In the genomic region with DNA sequence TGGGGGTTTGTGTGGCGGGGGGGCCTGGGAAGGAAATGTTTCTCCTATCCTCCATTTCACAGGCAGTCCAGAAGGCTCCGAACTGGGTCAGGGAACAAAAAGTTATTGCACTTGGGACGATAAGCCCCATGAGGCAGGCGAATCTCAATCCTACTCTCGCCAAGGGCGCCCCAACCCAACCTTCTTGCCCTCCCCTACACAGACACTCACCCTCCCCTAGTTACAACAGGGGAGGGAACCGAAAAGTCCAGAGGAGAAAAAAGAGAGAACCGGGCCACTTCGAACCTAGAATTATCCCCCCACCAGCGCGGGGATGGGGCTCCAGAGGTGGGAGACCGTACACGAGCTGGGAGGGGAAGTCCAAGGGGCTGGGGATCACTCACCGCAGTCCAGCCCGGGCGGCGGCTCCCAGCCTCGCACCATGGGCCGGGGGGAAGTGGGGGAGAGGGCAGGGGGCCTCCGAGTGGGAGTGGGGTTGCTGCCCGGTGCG, we compare ENCODE assay signal across 9 cellular contexts. TPM values are rescaled to one million over a fixed set of nuclear protein-coding genes. Genes with fewer than 3 reads are reported as not detected.
DNase-seq lines count a peak whose midpoint lies in the region; ATAC-seq lines count a peak whose summit lies in the region.
"Had no signal": no experiment of that assay in that cellular context is flagged by ENCODE, and none has a peak within 500 bp of the region (broad histone marks: within the 10 kb centered on the region; RNA-seq: fewer than 3 reads in every experiment).

No MANE protein-coding gene starts in this region.

- peaks cover 0 to 21% (median 0%) of the 10 kb centered on the region in 11 experiments; a peak in 3 of 22 replicates for H3K36me3 ChIP-seq in BLaER1 treated with 17β-estradiol and CSF1 and Interleukin-3, amounts not matched to agents 10 nM and 100 nM
- H3K36me3 ChIP-seq in skeletal muscle tissue (ENCODE audit: control insufficient read depth in 3 of 3, insufficient read depth in 3 of 3, low read length in 3 of 3) = peaks cover 2 to 6% (median 2%) of the 10 kb centered on the region in 3 donors

- H3K9ac ChIP-seq in BLaER1 treated with 17β-estradiol and CSF1 and Interleukin-3, amounts not matched to agents 10 nM and 100 nM = peak overlapping the region; percentile 78 to 93 (median 89)
- H3K9ac ChIP-seq in skeletal muscle tissue (ENCODE audit: low read depth in 1 of 3, low read length in 3 of 3) = peak overlapping the region; percentile 94 to 96 (median 95)

- peak overlapping the region; percentile 75 to 92 (median 87) for H3K4me3 ChIP-seq in BLaER1 treated with 17β-estradiol and CSF1 and Interleukin-3, amounts not matched to agents 10 nM and 100 nM
- peak overlapping the region; percentile 86 to 88 (median 87) for H3K4me3 ChIP-seq in skeletal muscle tissue (ENCODE audit: low read length in 3 of 3)

- H3K4me2 ChIP-seq in BLaER1 treated with 17β-estradiol and CSF1 and Interleukin-3, amounts not matched to agents 10 nM and 100 nM = peak overlapping the region; percentile 79 to 97 (median 86)

- H3K36me3 Mint-ChIP-seq in activated naive CD4-positive, alpha-beta T cell treated with anti-CD3 and anti-CD28 coated beads, Interleukin-2, amount 50 U/mL, for 72 hours = peaks cover 0 to 7% of the 10 kb centered on the region in 2 donors

- peaks cover 0 to 19% (median 0%) of the 10 kb centered on the region in 11 experiments; a peak in 4 of 22 replicates for H4K20me1 ChIP-seq in BLaER1 treated with 17β-estradiol and CSF1 and Interleukin-3, amounts not matched to agents 10 nM and 100 nM

- H3K27ac ChIP-seq in BLaER1 treated with 17β-estradiol and CSF1 and Interleukin-3, amounts not matched to agents 10 nM and 100 nM = peak overlapping the region; percentile 63 to 87 (median 79)
- peak overlapping the region; percentile 97 for H3K27ac ChIP-seq in skeletal muscle tissue (ENCODE audit: low read depth, low read length)

- DNase-seq in activated naive CD4-positive, alpha-beta T cell treated with anti-CD3 and anti-CD28 coated beads, Interleukin-2, amount 50 U/mL, for 72 hours (ENCODE audit: low spot score in 2 of 2) = no peak
- DNase-seq in hepatic stellate cell (ENCODE audit: low spot score) = peak; percentile 38
- no peak for DNase-seq in OCI-M2 (lab: John Stamatoyannopoulos, UW; ENCODE audit: unreplicated experiment)
- no peak for DNase-seq in NCI-H2196 treated with DMSO at 0.1 percent for 48 hours (lab: John Stamatoyannopoulos, UW; ENCODE audit: unreplicated experiment)

- H3K27ac Mint-ChIP-seq in activated naive CD4-positive, alpha-beta T cell treated with anti-CD3 and anti-CD28 coated beads, Interleukin-2, amount 50 U/mL, for 72 hours = peak overlapping the region; percentile 89

- ATAC-seq in GM19397 (IDR thresholded peaks at IDR 0.05; ENCODE audit: unreplicated experiment) (peak; percentile 24), HG03457 (IDR thresholded peaks at IDR 0.05; ENCODE audit: unreplicated experiment) (peak; percentile 7)
- ATAC-seq in activated naive CD4-positive, alpha-beta T cell treated with anti-CD3 and anti-CD28 coated beads, Interleukin-2, amount 50 U/mL, for 72 hours = peak; percentile 30 to 39

- no peaks in the 10 kb centered on the region for H3K27me3 ChIP-seq in BLaER1 treated with 17β-estradiol and CSF1 and Interleukin-3, amounts not matched to agents 10 nM and 100 nM
- no peaks in the 10 kb centered on the region for H3K27me3 ChIP-seq in skeletal muscle tissue (ENCODE audit: control insufficient read depth in 3 of 3, insufficient read depth in 3 of 3, low read length in 3 of 3)

- peaks cover 24 to 45% (median 30%) of the 10 kb centered on the region in 10 experiments for H3K4me1 ChIP-seq in BLaER1 treated with 17β-estradiol and CSF1 and Interleukin-3, amounts not matched to agents 10 nM and 100 nM
- peaks cover 13 to 17% (median 17%) of the 10 kb centered on the region in 3 donors for H3K4me1 ChIP-seq in skeletal muscle tissue (ENCODE audit: control insufficient read depth in 3 of 3, insufficient read depth in 3 of 3, low read length in 3 of 3)

- no peaks in the 10 kb centered on the region for H3K9me3 ChIP-seq in BLaER1 treated with 17β-estradiol and CSF1 and Interleukin-3, amounts not matched to agents 10 nM and 100 nM (replicated peaks in 1 of 11)
- H3K9me3 ChIP-seq in skeletal muscle tissue (ENCODE audit: control insufficient read depth in 3 of 3, low read length in 3 of 3) = no peaks in the 10 kb centered on the region

- H3K9me3 Mint-ChIP-seq in activated naive CD4-positive, alpha-beta T cell treated with anti-CD3 and anti-CD28 coated beads, Interleukin-2, amount 50 U/mL, for 72 hours = no peaks in the 10 kb centered on the region

RNA-seq across cellular contexts. Expression of a gene that starts 0.4 kb away (rescaled TPM):
- 10 to 100 TPM in 1 of 2 donors, 1 to 10 TPM in 1; 6.4 to 15.1 TPM for total RNA-seq in activated naive CD4-positive, alpha-beta T cell treated with anti-CD3 and anti-CD28 coated beads, Interleukin-2, amount 50 U/mL, for 72 hours
- total RNA-seq in skeletal muscle tissue = 5.7 TPM

RNA-seq across cellular contexts. Expression of a gene that starts 17.1 kb away (rescaled TPM):
- 10 to 100 TPM; 26.6 to 49.8 TPM for total RNA-seq in activated naive CD4-positive, alpha-beta T cell treated with anti-CD3 and anti-CD28 coated beads, Interleukin-2, amount 50 U/mL, for 72 hours
- total RNA-seq in skeletal muscle tissue = 2.6 TPM

RNA-seq across cellular contexts. Expression of a gene that starts 21.1 kb away (rescaled TPM):
- 1 to 10 TPM; 1.7 to 2.3 TPM for total RNA-seq in activated naive CD4-positive, alpha-beta T cell treated with anti-CD3 and anti-CD28 coated beads, Interleukin-2, amount 50 U/mL, for 72 hours
- total RNA-seq in skeletal muscle tissue = 11.0 TPM

RNA-seq across cellular contexts. Expression of a gene that starts 35.7 kb away (rescaled TPM):
- total RNA-seq in activated naive CD4-positive, alpha-beta T cell treated with anti-CD3 and anti-CD28 coated beads, Interleukin-2, amount 50 U/mL, for 72 hours = 100 to 1,000 TPM; 232 to 242 TPM
- 40.7 TPM for total RNA-seq in skeletal muscle tissue

RNA-seq across cellular contexts. Expression of a gene that starts 47.8 kb away (rescaled TPM):
- not detected for total RNA-seq in activated naive CD4-positive, alpha-beta T cell treated with anti-CD3 and anti-CD28 coated beads, Interleukin-2, amount 50 U/mL, for 72 hours
- total RNA-seq in skeletal muscle tissue = not detected
- total RNA-seq: NCI-H460 had no signal
